Comparison of ENCODE assay signal across 6 cellular contexts in genomic region chr2:174821628-174822027, GRCh38. TPM values are rescaled to one million over a fixed set of nuclear protein-coding genes. Genes with fewer than 3 reads are reported as not detected.
"Had no signal": no experiment of that assay in that cellular context is flagged by ENCODE, and none has a peak within 500 bp of the region (broad histone marks: within the 10 kb centered on the region; RNA-seq: fewer than 3 reads in every experiment).

No MANE protein-coding gene starts in this region.

- DNase-seq: H9, HCEC 1CT, KBM-7 had no signal

- H3K27ac ChIP-seq: HL-60 had no signal

- H2AFZ ChIP-seq: GM23338 had no signal

- ATAC-seq: GM23338, HepG2 had no signal

- H3K4me3 ChIP-seq: GM23338 had no signal

- H3K4me2 ChIP-seq: GM23338 had no signal

RNA-seq across cellular contexts. Expression of gene CHRNA1, which starts 57.4 kb away (rescaled TPM):
- total RNA-seq: GM23338, H9, HepG2 had no signal
- polyA plus RNA-seq: GM23338, HepG2 had no signal
